ENCODE assay signal across 8 cellular contexts in genomic region chr13:25018729-25019115, GRCh38.
DNase-seq lines count a peak whose midpoint lies in the region; ATAC-seq and TF ChIP-seq lines count a peak whose summit lies in the region.

No MANE protein-coding gene starts in this region.

- H2AFZ ChIP-seq in trophoblast cell (ENCODE audit: insufficient read depth, low read length, poor library complexity), result no peak overlapping the region

- no peak overlapping the region for H2BK12ac ChIP-seq in trophoblast cell (ENCODE audit: low read length)

- no peak overlapping the region for H4K8ac ChIP-seq in trophoblast cell (ENCODE audit: low read depth, low read length)

- H4K12ac ChIP-seq in trophoblast cell (ENCODE audit: low read depth, low read length), result no peak overlapping the region

- peak; percentile 27 for DNase-seq in NCI-H2196 (lab: John Stamatoyannopoulos, UW; ENCODE audit: unreplicated experiment)
- DNase-seq in NCI-H2196 treated with DMSO at 0.1 percent for 48 hours (lab: John Stamatoyannopoulos, UW; ENCODE audit: unreplicated experiment), result no peak
- peak; percentile 19 for DNase-seq in MG63
- no peak for DNase-seq in coronary artery (ENCODE audit: low spot score)
- DNase-seq in trophoblast cell, result no peak
- no peak for DNase-seq in activated CD4-positive, CD25-positive, alpha-beta regulatory T cell treated with anti-CD3 and anti-CD28 coated beads, Interleukin-2, amount 50 U/mL, for 72 hours
- no peak for DNase-seq in activated T-cell treated with anti-CD3 and anti-CD28 coated beads, Interleukin-2, amount 50 U/mL, for 24 hours

- no peak overlapping the region for H3K9ac ChIP-seq in trophoblast cell (ENCODE audit: low read length)

- H3K4me1 Mint-ChIP-seq in activated T-cell treated with anti-CD3 and anti-CD28 coated beads, Interleukin-2, amount 50 U/mL, for 24 hours (ENCODE audit: low read depth), result peaks cover 7% of the 10 kb centered on the region

- H3K4ac ChIP-seq in trophoblast cell (ENCODE audit: low read depth, low read length), result no peak overlapping the region

- no peak for TF ChIP-seq CTCF in coronary artery (IDR thresholded peaks at IDR 0.05)

- H3K4me1 ChIP-seq in trophoblast cell (ENCODE audit: control insufficient read depth in 1 of 2, insufficient read depth in 2 of 2, low read length in 2 of 2), result peaks cover 0 to 7% of the 10 kb centered on the region in 2 experiments

- no peaks in the 10 kb centered on the region for H3K79me1 ChIP-seq in trophoblast cell (ENCODE audit: low read length)

- H3K18ac ChIP-seq in trophoblast cell (ENCODE audit: low read length), result no peak overlapping the region

- WGBS in trophoblast cell (ENCODE audit: extremely low coverage, insufficient coverage, insufficient read length), result no CpG with 5 or more reads among the region's 24 CpGs

- H3K9me3 Mint-ChIP-seq in activated T-cell treated with anti-CD3 and anti-CD28 coated beads, Interleukin-2, amount 50 U/mL, for 24 hours, result no peaks in the 10 kb centered on the region

- H3K79me2 ChIP-seq in trophoblast cell (ENCODE audit: control insufficient read depth, insufficient read depth, low read length, poor library complexity), result no peaks in the 10 kb centered on the region

- ATAC-seq in HG03108 (IDR thresholded peaks at IDR 0.05; ENCODE audit: unreplicated experiment), result no peak

- H3K4me2 ChIP-seq in trophoblast cell (ENCODE audit: low read length), result peak overlapping the region; percentile 86

- no peak overlapping the region for H4K91ac ChIP-seq in trophoblast cell (ENCODE audit: low read depth, low read length)

- H3K36me3 ChIP-seq in MG63 (no peaks in the 10 kb centered on the region), trophoblast cell (ENCODE audit: control insufficient read depth in 1 of 2, insufficient read depth in 2 of 2, low read length in 2 of 2) (no peaks in the 10 kb centered on the region)

- H3K36me3 Mint-ChIP-seq in activated T-cell treated with anti-CD3 and anti-CD28 coated beads, Interleukin-2, amount 50 U/mL, for 24 hours (ENCODE audit: low read depth), result no peaks in the 10 kb centered on the region

- H3K27me3 Mint-ChIP-seq in activated T-cell treated with anti-CD3 and anti-CD28 coated beads, Interleukin-2, amount 50 U/mL, for 24 hours, result peaks cover 58% of the 10 kb centered on the region

- no peak overlapping the region for H3K4me3 Mint-ChIP-seq in activated T-cell treated with anti-CD3 and anti-CD28 coated beads, Interleukin-2, amount 50 U/mL, for 24 hours

- no peak overlapping the region for H3K14ac ChIP-seq in trophoblast cell (ENCODE audit: low read length)

- H3K9me3 ChIP-seq in MG63 (no peaks in the 10 kb centered on the region), trophoblast cell (ENCODE audit: insufficient read depth, low read depth, low read length) (no peaks in the 10 kb centered on the region)

- peaks cover 20% of the 10 kb centered on the region for H3K27me3 ChIP-seq in MG63
- H3K27me3 ChIP-seq in trophoblast cell (ENCODE audit: insufficient read depth, low read length), result peaks cover 17% of the 10 kb centered on the region

- H2BK120ac ChIP-seq in trophoblast cell (ENCODE audit: insufficient read depth, low read length, poor library complexity), result no peak overlapping the region

- H3K27ac Mint-ChIP-seq in activated T-cell treated with anti-CD3 and anti-CD28 coated beads, Interleukin-2, amount 50 U/mL, for 24 hours, result no peak overlapping the region

- no peak overlapping the region for H2AK5ac ChIP-seq in trophoblast cell (ENCODE audit: low read length)

- no peak overlapping the region for H3K23ac ChIP-seq in trophoblast cell (ENCODE audit: low read length)

- H2BK5ac ChIP-seq in trophoblast cell (ENCODE audit: low read depth, low read length, poor library complexity), result no peak overlapping the region

- no peak overlapping the region for H3K27ac ChIP-seq in coronary artery
- H3K27ac ChIP-seq in trophoblast cell (ENCODE audit: low read depth, low read length), result no peak overlapping the region

- H3K4me3 ChIP-seq in MG63 (peak overlapping the region; percentile 32), coronary artery (peak overlapping the region; percentile 59), trophoblast cell (ENCODE audit: low read depth, low read length) (peak overlapping the region; percentile 12)

Comparison
In these comparisons a context has a peak if more than half of its experiments do, and no peak if none do; other contexts are left out.
1. DNase-seq: peak in NCI-H2196 (single experiment) and MG63 (single experiment); none in NCI-H2196 treated with DMSO at 0.1 percent for 48 hours (single experiment), coronary artery (single experiment), trophoblast cell (0 of 2), activated CD4-positive, CD25-positive, alpha-beta regulatory T cell treated with anti-CD3 and anti-CD28 coated beads, Interleukin-2, amount 50 U/mL, for 72 hours (single experiment) and activated T-cell treated with anti-CD3 and anti-CD28 coated beads, Interleukin-2, amount 50 U/mL, for 24 hours (single experiment).
2. Peak in every context shown above with its lines, with median percentiles within 50 percentile points of each other: H3K4me3 ChIP-seq.